In the genomic region with DNA sequence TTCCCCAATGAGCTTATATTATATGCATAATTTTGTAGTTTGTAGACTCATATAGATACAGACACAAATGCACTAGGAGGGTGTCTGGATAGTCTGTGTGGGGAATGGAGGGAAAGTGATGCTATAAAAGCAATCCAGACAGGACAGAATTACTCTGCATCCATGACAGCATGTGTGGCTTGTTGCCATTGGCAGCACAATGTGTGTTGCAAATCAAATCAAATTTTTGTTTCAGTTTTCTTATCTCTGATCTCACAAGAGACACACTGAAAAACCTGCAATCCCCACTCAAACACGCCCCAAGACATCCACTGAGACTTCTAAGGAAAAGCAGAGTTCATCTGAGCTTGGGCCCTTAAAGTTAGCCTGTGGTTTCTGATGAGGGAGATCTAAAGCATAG, we compare ENCODE assay signal across 20 cellular contexts.
"Had no signal": no experiment of that assay in that cellular context is flagged by ENCODE, and none has a peak within 500 bp of the region (broad histone marks: within the 10 kb centered on the region; RNA-seq: fewer than 3 reads in every experiment).

No MANE protein-coding gene starts in this region.

- H3K4me2 ChIP-seq: hepatocyte had no signal

- H3K4me1 ChIP-seq: left lung, lower lobe of right lung, right atrium auricular region, spleen, suprapubic skin, tibial artery, uterus had no signal

- H3K9me3 ChIP-seq: heart right ventricle, left lung, lower lobe of right lung, ovary, right atrium auricular region, spleen, suprapubic skin, thoracic aorta, tibial artery, uterus had no signal

- H2AFZ ChIP-seq: hepatocyte had no signal

- DNase-seq: heart right ventricle; kidney glomerular epithelial cell; left cardiac atrium; left lung; lower lobe of right lung; mammary epithelial cell; mesenchymal stem cell; naive thymus-derived CD8-positive, alpha-beta T cell; ovary; spleen; stimulated activated CD4-positive, alpha-beta T cell treated with anti-CD3 and anti-CD28 coated beads, Interleukin-4, amount 100 ng/mL, for 24 hours; stimulated activated naive CD4-positive, alpha-beta T cell; tibial artery; trophoblast cell; uterus had no signal

- H3K27ac ChIP-seq: heart right ventricle, hepatocyte, left lung, lower lobe of right lung, ovary, right atrium auricular region, skin epidermis, spleen, suprapubic skin, thoracic aorta, tibial artery, uterus had no signal

- H3K27me3 ChIP-seq: heart right ventricle, hepatocyte, left lung, ovary, right atrium auricular region, spleen, suprapubic skin, tibial artery, uterus had no signal

- H3K79me2 ChIP-seq: hepatocyte had no signal

- H3K4me3 ChIP-seq: heart right ventricle, hepatocyte, left lung, lower lobe of right lung, ovary, right atrium auricular region, skin epidermis, spleen, suprapubic skin, thoracic aorta, tibial artery, uterus had no signal

- H3K36me3 ChIP-seq: heart right ventricle, left lung, lower lobe of right lung, ovary, right atrium auricular region, spleen, suprapubic skin, thoracic aorta, tibial artery, uterus had no signal
